Comparison of ENCODE assay signal across 10 cellular contexts in genomic region chr2:176830362-176830761, GRCh38.
DNase-seq lines count a peak whose midpoint lies in the region; ATAC-seq and TF ChIP-seq lines count a peak whose summit lies in the region.
"Had no signal": no experiment of that assay in that cellular context is flagged by ENCODE, and none has a peak within 500 bp of the region (broad histone marks: within the 10 kb centered on the region; RNA-seq: fewer than 3 reads in every experiment).

No MANE protein-coding gene starts in this region.

- H3K4me3 ChIP-seq in naive thymus-derived CD4-positive, alpha-beta T cell (ENCODE audit: low read length): no peak overlapping the region
- H3K4me3 ChIP-seq in adrenal gland: no peak overlapping the region
- no peak overlapping the region for H3K4me3 ChIP-seq in PC-9
- H3K4me3 ChIP-seq: dorsolateral prefrontal cortex had no signal

- no peak overlapping the region for H2AFZ ChIP-seq in PC-9

- H3K27me3 ChIP-seq in naive thymus-derived CD4-positive, alpha-beta T cell (ENCODE audit: control insufficient read depth in 2 of 2, insufficient read depth in 2 of 2, low read length in 2 of 2): no peaks in the 10 kb centered on the region
- H3K27me3 ChIP-seq in adrenal gland (no peaks in the 10 kb centered on the region), PC-9 (ENCODE audit: insufficient read depth, low read depth) (peaks cover 15% of the 10 kb centered on the region)

- POLR2A ChIA-PET in naive thymus-derived CD4-positive, alpha-beta T cell (lab: Charles Lee): no interaction called here
- POLR2A ChIA-PET in PC-9 (lab: Charles Lee; ENCODE audit: unreplicated experiment): no interaction called here

- CTCF ChIA-PET in naive thymus-derived CD4-positive, alpha-beta T cell (lab: Charles Lee): no interaction called here
- CTCF ChIA-PET in PC-9 (lab: Charles Lee): no interaction called here

- peak; percentile 3 for DNase-seq in NCI-H446 treated with DMSO at 0.1 percent for 48 hours (lab: John Stamatoyannopoulos, UW)
- DNase-seq in NCI-H446 (lab: John Stamatoyannopoulos, UW): no peak
- peak; percentile 23 for DNase-seq in RPMI8226
- peak in 5 of 9 donors; percentile 27 to 44 (median 40) for DNase-seq in naive thymus-derived CD4-positive, alpha-beta T cell
- no peak for DNase-seq in adrenal gland
- DNase-seq in PC-9: no peak
- DNase-seq in chondrocyte (ENCODE audit: low spot score): no peak
- DNase-seq: dorsolateral prefrontal cortex; stimulated activated CD4-positive, alpha-beta T cell treated with anti-CD3 and anti-CD28 coated beads, Interleukin-4, amount 100 ng/mL, for 4 hours had no signal

- no peak overlapping the region for H3K4me2 ChIP-seq in PC-9

- TF ChIP-seq POLR2A in adrenal gland (IDR thresholded peaks at IDR 0.05): no peak

- no peaks in the 10 kb centered on the region for H4K20me1 ChIP-seq in PC-9 (ENCODE audit: insufficient read depth)

- H3K4me3 Mint-ChIP-seq in naive thymus-derived CD4-positive, alpha-beta T cell: no peak overlapping the region
- H3K4me3 Mint-ChIP-seq in chondrocyte (ENCODE audit: unreplicated experiment): no peak overlapping the region

- peaks cover 17 to 46% (median 34%) of the 10 kb centered on the region in 7 donors for H3K4me1 Mint-ChIP-seq in naive thymus-derived CD4-positive, alpha-beta T cell
- no peaks in the 10 kb centered on the region for H3K4me1 Mint-ChIP-seq in chondrocyte (ENCODE audit: low read depth)

- intact Hi-C loops in naive thymus-derived CD4-positive, alpha-beta T cell (cut with micrococcal nuclease): no loop called here
- intact Hi-C loops in adrenal gland (cut with DNase I): no loop called here
- intact Hi-C loops in PC-9 (cut with micrococcal nuclease; ENCODE audit: unreplicated experiment): no loop called here

- peaks cover 0 to 16% (median 3%) of the 10 kb centered on the region in 5 donors for H3K27me3 Mint-ChIP-seq in naive thymus-derived CD4-positive, alpha-beta T cell
- peaks cover 11% of the 10 kb centered on the region for H3K27me3 Mint-ChIP-seq in chondrocyte (ENCODE audit: low read depth)

- ATAC-seq in HG03280 (IDR thresholded peaks at IDR 0.05; ENCODE audit: unreplicated experiment): peak; percentile 69
- ATAC-seq in naive thymus-derived CD4-positive, alpha-beta T cell: peak; percentile 51

- peaks cover 9 to 21% of the 10 kb centered on the region in 2 donors for H3K4me1 ChIP-seq in naive thymus-derived CD4-positive, alpha-beta T cell (ENCODE audit: control insufficient read depth in 2 of 2, insufficient read depth in 2 of 2, low read length in 2 of 2)
- no peaks in the 10 kb centered on the region for H3K4me1 ChIP-seq in adrenal gland (replicated peaks in 1 of 2)
- H3K4me1 ChIP-seq in PC-9 (replicated peaks; ENCODE audit: insufficient read depth): no peaks in the 10 kb centered on the region

- H3K79me2 ChIP-seq in PC-9 (ENCODE audit: low read depth): no peaks in the 10 kb centered on the region

- BruUV-seq in PC-9 (replicated peaks; lab: Mats Ljungman, UMichigan): no TSS peak

- no peaks in the 10 kb centered on the region for H3F3A ChIP-seq in PC-9 (ENCODE audit: insufficient read depth, low read depth)

- H3K9me3 Mint-ChIP-seq in naive thymus-derived CD4-positive, alpha-beta T cell: peaks cover 0 to 2% (median 0%) of the 10 kb centered on the region in 11 donors
- H3K9me3 Mint-ChIP-seq in chondrocyte (ENCODE audit: low read depth): no peaks in the 10 kb centered on the region

- no peak overlapping the region for H3K27ac ChIP-seq in naive thymus-derived CD4-positive, alpha-beta T cell (ENCODE audit: low read depth, low read length)
- H3K27ac ChIP-seq in adrenal gland (no peak overlapping the region), PC-9 (no peak overlapping the region)
- H3K27ac ChIP-seq: dorsolateral prefrontal cortex had no signal

- peaks cover 0 to 3% (median 0%) of the 10 kb centered on the region in 5 donors for H3K36me3 Mint-ChIP-seq in naive thymus-derived CD4-positive, alpha-beta T cell
- H3K36me3 Mint-ChIP-seq in chondrocyte (ENCODE audit: low read depth): no peaks in the 10 kb centered on the region

- 0 out of 2 replicates have a peak, but pooled peaks cover 5% of the 10 kb centered on the region for H3K9me2 ChIP-seq in PC-9 (ENCODE audit: insufficient read depth)

- H3K9me3 ChIP-seq in naive thymus-derived CD4-positive, alpha-beta T cell (ENCODE audit: control insufficient read depth in 2 of 3, low read length in 3 of 3): no peaks in the 10 kb centered on the region
- H3K9me3 ChIP-seq in adrenal gland (replicated peaks in 1 of 3) (peaks cover 0 to 3% (median 0%) of the 10 kb centered on the region in 3 donors), PC-9 (ENCODE audit: insufficient read depth, low read depth) (no peaks in the 10 kb centered on the region)

- no peak for TF ChIP-seq CTCF in adrenal gland (IDR thresholded peaks at IDR 0.05)
- TF ChIP-seq CTCF in PC-9 (conservative IDR thresholded peaks at IDR 0.05): no peak; the same call in 1 of the 2 replicates
- TF ChIP-seq CTCF in chondrocyte (IDR thresholded peaks at IDR 0.05): no peak

- H3K36me3 ChIP-seq in naive thymus-derived CD4-positive, alpha-beta T cell (ENCODE audit: control insufficient read depth in 2 of 3, insufficient read depth in 3 of 3, low read length in 3 of 3): no peaks in the 10 kb centered on the region
- H3K36me3 ChIP-seq in adrenal gland (replicated peaks in 1 of 2) (no peaks in the 10 kb centered on the region), PC-9 (ENCODE audit: low read depth) (no peaks in the 10 kb centered on the region)

- 63 to 73% (median 66%) methylated on average over 3 of the region's 3 CpGs for whole genome bisulfite sequencing in adrenal gland, 4 donors

- peak overlapping the region in 7 of 9 donors; percentile 1 to 70 (median 25) for H3K27ac Mint-ChIP-seq in naive thymus-derived CD4-positive, alpha-beta T cell
- H3K27ac Mint-ChIP-seq in chondrocyte (ENCODE audit: unreplicated experiment): no peak overlapping the region

Comparison
In these comparisons a context has a peak if more than half of its experiments do, and no peak if none do; other contexts are left out.
1. DNase-seq: peak in NCI-H446 treated with DMSO at 0.1 percent for 48 hours (single experiment), RPMI8226 (single experiment) and naive thymus-derived CD4-positive, alpha-beta T cell (5 of 9); none in NCI-H446 (0 of 2), adrenal gland (0 of 7), PC-9 (0 of 2) and chondrocyte (single experiment).